13 cellular contexts compared by ENCODE assay signal in genomic region chr4:14269824-14270223, GRCh38.
DNase-seq lines count a peak whose midpoint lies in the region; ATAC-seq and TF ChIP-seq lines count a peak whose summit lies in the region.
"Had no signal": no experiment of that assay in that cellular context is flagged by ENCODE, and none has a peak within 500 bp of the region (broad histone marks: within the 10 kb centered on the region; RNA-seq: fewer than 3 reads in every experiment).

No MANE protein-coding gene starts in this region.

- peaks cover 0 to 5% (median 0%) of the 10 kb centered on the region in 6 donors for H3K9me3 Mint-ChIP-seq in immature natural killer cell
- H3K9me3 Mint-ChIP-seq: T-cell had no signal

- no peak for TF ChIP-seq CTCF in left lung (IDR thresholded peaks at IDR 0.05)

- peak overlapping the region in 1 of 6 donors; percentile 8 for H3K27ac Mint-ChIP-seq in immature natural killer cell
- H3K27ac Mint-ChIP-seq: CD4-positive, CD25-positive, alpha-beta regulatory T cell; T-cell had no signal

- H3K36me3 Mint-ChIP-seq in immature natural killer cell, result no peaks in the 10 kb centered on the region
- H3K36me3 Mint-ChIP-seq: CD4-positive, CD25-positive, alpha-beta regulatory T cell; T-cell had no signal

- H3K27me3 ChIP-seq in left lung, result no peaks in the 10 kb centered on the region
- H3K27me3 ChIP-seq: spleen had no signal

- H3K27me3 Mint-ChIP-seq in immature natural killer cell (ENCODE audit: low read depth in 3 of 3), result no peaks in the 10 kb centered on the region
- H3K27me3 Mint-ChIP-seq: CD4-positive, CD25-positive, alpha-beta regulatory T cell had no signal

- intact Hi-C loops in left lung (cut with DNase I), result no loop called here

- peaks cover 0 to 5% of the 10 kb centered on the region in 2 donors for H3K4me1 ChIP-seq in left lung

- no peak overlapping the region for H3K4me3 ChIP-seq in left lung
- H3K4me3 ChIP-seq: spleen had no signal

- ATAC-seq in GM19463 (IDR thresholded peaks at IDR 0.05; ENCODE audit: unreplicated experiment), result peak; percentile 58
- ATAC-seq in left lung, result peak; percentile 71
- ATAC-seq in HG03342 (IDR thresholded peaks at IDR 0.05; ENCODE audit: unreplicated experiment), result no peak
- ATAC-seq: T-cell had no signal

- H3K27ac ChIP-seq in left lung, result no peak overlapping the region
- H3K27ac ChIP-seq: spleen had no signal

- H3K4me1 Mint-ChIP-seq in immature natural killer cell, result peaks cover 18 to 31% of the 10 kb centered on the region in 2 donors
- H3K4me1 Mint-ChIP-seq: CD4-positive, CD25-positive, alpha-beta regulatory T cell had no signal

- H3K36me3 ChIP-seq in left lung, result no peaks in the 10 kb centered on the region
- H3K36me3 ChIP-seq: spleen had no signal

- H3K9me3 ChIP-seq in left lung, result no peaks in the 10 kb centered on the region
- H3K9me3 ChIP-seq: spleen had no signal

- DNase-seq in CD1c-positive myeloid dendritic cell (ENCODE audit: extremely low spot score) (peak; percentile 56), NOMO-1 treated with DMSO at 0.1 percent for 48 hours (lab: John Stamatoyannopoulos, UW; ENCODE audit: unreplicated experiment) (peak; percentile 96), left lung (peak in 1 of 2 donors; percentile 35), NCI-H2029 treated with DMSO at 0.1 percent for 48 hours (lab: John Stamatoyannopoulos, UW) (no peak), NCI-H2081 (lab: John Stamatoyannopoulos, UW) (no peak), immature natural killer cell (no peak)
- DNase-seq: amniotic stem cell; CD4-positive, CD25-positive, alpha-beta regulatory T cell; NCI-H1436; spleen had no signal

- H3K4me3 Mint-ChIP-seq in immature natural killer cell, result peak overlapping the region in 1 of 5 donors; percentile 36
- H3K4me3 Mint-ChIP-seq: T-cell had no signal

Comparison
In these comparisons a context has a peak if more than half of its experiments do, and no peak if none do; other contexts are left out.
1. DNase-seq: peak in CD1c-positive myeloid dendritic cell (single experiment) and NOMO-1 treated with DMSO at 0.1 percent for 48 hours (single experiment); none in NCI-H2029 treated with DMSO at 0.1 percent for 48 hours (single experiment), NCI-H2081 (0 of 2) and immature natural killer cell (0 of 3).